22 cellular contexts compared by ENCODE assay signal in the genomic region with DNA sequence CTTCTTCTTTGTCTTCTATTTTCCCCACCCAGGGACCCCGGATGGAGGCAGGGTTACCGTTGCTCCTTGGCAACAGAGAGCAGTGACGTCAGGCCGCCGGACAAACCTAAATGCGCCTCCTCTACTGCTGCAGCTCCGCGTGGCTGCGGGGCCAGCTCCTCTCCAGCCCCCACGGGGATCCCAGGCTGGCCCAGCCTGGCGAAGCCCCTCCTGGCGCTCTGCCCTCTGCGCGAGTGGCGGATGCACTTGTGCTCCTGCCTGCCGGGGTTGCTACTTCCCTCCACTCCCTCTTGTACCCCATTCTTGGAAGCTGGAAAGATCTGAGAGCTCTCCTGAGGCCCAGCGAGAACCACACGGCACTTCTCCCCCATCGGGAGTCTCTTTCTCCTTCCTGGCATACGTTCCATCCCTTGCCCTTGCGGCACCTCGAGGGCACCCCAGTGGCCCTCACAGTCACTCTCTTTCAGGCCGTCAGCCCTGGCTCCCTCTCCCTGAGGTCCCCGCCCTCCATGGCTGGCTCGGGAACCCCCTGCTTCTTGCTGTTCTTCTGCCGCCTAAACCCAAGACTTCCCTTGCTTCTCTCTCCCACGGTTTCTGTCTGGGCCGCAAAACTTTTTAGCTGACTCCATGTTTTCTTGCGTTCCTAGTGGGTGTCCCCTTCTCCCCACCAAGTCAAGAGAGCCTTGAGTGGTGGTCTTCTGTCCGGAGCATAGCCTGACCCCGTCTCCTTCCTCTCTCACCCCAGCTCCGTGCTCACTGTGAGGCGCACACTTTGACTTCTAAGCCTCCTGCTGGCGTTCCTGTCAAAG.
"Had no signal": no experiment of that assay in that cellular context is flagged by ENCODE, and none has a peak within 500 bp of the region (broad histone marks: within the 10 kb centered on the region; RNA-seq: fewer than 3 reads in every experiment).

No MANE protein-coding gene starts in this region.

- H3K27ac Mint-ChIP-seq: activated naive CD8-positive, alpha-beta T cell; effector memory CD8-positive, alpha-beta T cell; naive B cell had no signal

- H3K4me1 ChIP-seq: breast epithelium, colonic mucosa, gastroesophageal sphincter, heart left ventricle, lower lobe of right lung, prostate gland, thyroid gland had no signal

- H3K27ac ChIP-seq: breast epithelium, colonic mucosa, dorsolateral prefrontal cortex, esophagus squamous epithelium, gastroesophageal sphincter, heart left ventricle, lower lobe of right lung, prostate gland, thyroid gland had no signal

- H3K4me3 Mint-ChIP-seq: activated naive CD8-positive, alpha-beta T cell; effector memory CD8-positive, alpha-beta T cell; naive B cell had no signal

- H3K4me1 Mint-ChIP-seq: naive B cell had no signal

- ATAC-seq: effector memory CD8-positive, alpha-beta T cell; gastroesophageal sphincter; heart left ventricle; left colon; lower lobe of right lung had no signal

- H3K27me3 ChIP-seq: colonic mucosa, thyroid gland had no signal

- H3K9me3 ChIP-seq: breast epithelium, colonic mucosa, esophagus squamous epithelium, gastroesophageal sphincter, heart left ventricle, lower lobe of right lung, prostate gland, thyroid gland had no signal

- H3K4me3 ChIP-seq: colonic mucosa, dorsolateral prefrontal cortex, esophagus squamous epithelium, gastroesophageal sphincter, heart left ventricle, lower lobe of right lung, prostate gland, thyroid gland had no signal

- DNase-seq: activated CD4-positive, alpha-beta T cell treated with anti-CD3 and anti-CD28 coated beads for 1 hour; activated CD8-positive, alpha-beta memory T cell treated with anti-CD3 and anti-CD28 coated beads for 24 hours; activated CD8-positive, alpha-beta memory T cell treated with anti-CD3 and anti-CD28 coated beads, Interleukin-2, amount 50 U/mL, for 4 hours; activated gamma-delta T cell; activated T-cell treated with anti-CD3 and anti-CD28 coated beads, Interleukin-2, amount 50 U/mL, for 48 hours; colonic mucosa; effector memory CD8-positive, alpha-beta T cell; esophagus squamous epithelium; heart left ventricle; left colon; lower lobe of right lung; mesendoderm; naive B cell; stimulated activated CD4-positive, alpha-beta T cell treated with anti-CD3 and anti-CD28 coated beads, Interleukin-4, amount 100 ng/mL, for 24 hours; stimulated activated naive CD4-positive, alpha-beta T cell treated with Interleukin-2 at 50 U/mL for 16 hours; T-helper 1 cell; thyroid gland had no signal

- H3K9me3 Mint-ChIP-seq: effector memory CD8-positive, alpha-beta T cell had no signal

- H3K36me3 ChIP-seq: breast epithelium, colonic mucosa, esophagus squamous epithelium, gastroesophageal sphincter, heart left ventricle, lower lobe of right lung, prostate gland, thyroid gland had no signal

- H3K36me3 Mint-ChIP-seq: activated naive CD8-positive, alpha-beta T cell; naive B cell had no signal
